Comparison of ENCODE assay signal across 28 cellular contexts in the genomic region with DNA sequence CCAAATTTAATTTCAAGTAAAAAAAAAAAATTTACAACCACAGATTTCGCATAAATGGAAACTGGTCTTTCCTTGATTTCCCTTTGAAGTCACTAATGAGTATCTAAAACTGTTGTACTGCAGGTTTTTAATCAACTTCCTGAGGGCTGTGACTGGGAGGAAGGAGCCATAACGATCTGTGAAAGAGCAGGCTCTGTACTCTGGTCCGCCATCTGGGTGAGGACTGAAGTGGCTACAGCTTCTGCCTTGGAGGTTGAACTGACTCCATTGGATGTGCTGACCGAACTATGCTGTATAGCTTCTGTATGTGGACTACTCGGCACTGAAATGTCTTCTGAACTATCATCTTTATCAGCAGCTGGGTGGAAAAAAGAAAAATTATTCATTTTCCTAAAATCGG.
"Had no signal": no experiment of that assay in that cellular context is flagged by ENCODE, and none has a peak within 500 bp of the region (broad histone marks: within the 10 kb centered on the region; RNA-seq: fewer than 3 reads in every experiment).

No MANE protein-coding gene starts in this region.

- H3K27me3 ChIP-seq: SJCRH30 had no signal

- H3K4me3 ChIP-seq: K562, SJCRH30, SK-N-MC had no signal

- H3K9me3 ChIP-seq: SJCRH30 had no signal

- H3K4me3 Mint-ChIP-seq: activated CD4-positive, alpha-beta T cell treated with anti-CD3 and anti-CD28 coated beads, Interleukin-2, amount 10 ng/mL, durations not matched to agents 24 days and 14 days; activated CD8-positive, alpha-beta T cell treated with anti-CD3 and anti-CD28 coated beads for 36 hours; activated naive CD4-positive, alpha-beta T cell treated with anti-CD3 and anti-CD28 coated beads for 36 hours; activated naive CD8-positive, alpha-beta T cell; activated naive CD8-positive, alpha-beta T cell treated with anti-CD3 and anti-CD28 coated beads, Interleukin-2, amount 50 U/mL, for 24 hours; activated T-cell treated with anti-CD3 and anti-CD28 coated beads, Interleukin-2, amount 50 U/mL, for 72 hours; activated T-helper 17 cell treated with anti-CD3 and anti-CD28 coated beads, Interleukin-2, amount 50 U/mL, for 72 hours; brain had no signal

- H3K9me3 Mint-ChIP-seq: activated CD4-positive, alpha-beta T cell treated with anti-CD3 and anti-CD28 coated beads, Interleukin-2, amount 10 ng/mL, durations not matched to agents 24 days and 14 days; activated CD8-positive, alpha-beta T cell treated with anti-CD3 and anti-CD28 coated beads for 36 hours; activated naive CD4-positive, alpha-beta T cell treated with anti-CD3 and anti-CD28 coated beads for 36 hours; activated naive CD8-positive, alpha-beta T cell treated with anti-CD3 and anti-CD28 coated beads, Interleukin-2, amount 50 U/mL, for 24 hours; activated T-cell treated with anti-CD3 and anti-CD28 coated beads, Interleukin-2, amount 50 U/mL, for 72 hours; activated T-helper 17 cell treated with anti-CD3 and anti-CD28 coated beads, Interleukin-2, amount 50 U/mL, for 72 hours had no signal

- DNase-seq: activated CD4-positive, alpha-beta T cell treated with anti-CD3 and anti-CD28 coated beads, Interleukin-2, amount 10 ng/mL, durations not matched to agents 24 days and 14 days; activated CD4-positive, alpha-beta T cell treated with anti-CD3 and anti-CD28 coated beads, Interleukin-2, amount 50 U/mL, for 4 hours; activated CD8-positive, alpha-beta T cell treated with anti-CD3 and anti-CD28 coated beads for 36 hours; activated gamma-delta T cell treated with Interleukin-2 at 50 U/mL for 16 hours; activated naive CD4-positive, alpha-beta T cell treated with anti-CD3 and anti-CD28 coated beads for 36 hours; activated naive CD8-positive, alpha-beta T cell treated with anti-CD3 and anti-CD28 coated beads, Interleukin-2, amount 50 U/mL, for 24 hours; activated T-cell treated with anti-CD3 and anti-CD28 coated beads, Interleukin-2, amount 50 U/mL, for 1 hour; activated T-cell treated with anti-CD3 and anti-CD28 coated beads, Interleukin-2, amount 50 U/mL, for 72 hours; anterior cingulate cortex; caudate nucleus; cerebellar nuclear complex; NCI-H1105; NCI-H1417 treated with DMSO at 0.1 percent for 48 hours; NCI-H187 treated with DMSO at 0.1 percent for 48 hours; NCI-H2081 treated with DMSO at 0.1 percent for 48 hours; NCI-H2171; NCI-H510A; NCI-H774; SHP77; SJCRH30; T1000; WERI-Rb-1 had no signal

- H3K27me3 Mint-ChIP-seq: activated CD4-positive, alpha-beta T cell treated with anti-CD3 and anti-CD28 coated beads, Interleukin-2, amount 10 ng/mL, durations not matched to agents 24 days and 14 days; activated CD8-positive, alpha-beta T cell treated with anti-CD3 and anti-CD28 coated beads for 36 hours; activated naive CD8-positive, alpha-beta T cell; activated naive CD8-positive, alpha-beta T cell treated with anti-CD3 and anti-CD28 coated beads, Interleukin-2, amount 50 U/mL, for 24 hours; activated T-helper 17 cell treated with anti-CD3 and anti-CD28 coated beads, Interleukin-2, amount 50 U/mL, for 72 hours; brain had no signal

- H3K27ac Mint-ChIP-seq: activated CD4-positive, alpha-beta T cell treated with anti-CD3 and anti-CD28 coated beads, Interleukin-2, amount 10 ng/mL, durations not matched to agents 24 days and 14 days; activated CD8-positive, alpha-beta T cell treated with anti-CD3 and anti-CD28 coated beads for 36 hours; activated naive CD4-positive, alpha-beta T cell treated with anti-CD3 and anti-CD28 coated beads for 36 hours; activated naive CD8-positive, alpha-beta T cell; activated naive CD8-positive, alpha-beta T cell treated with anti-CD3 and anti-CD28 coated beads, Interleukin-2, amount 50 U/mL, for 24 hours; activated T-cell treated with anti-CD3 and anti-CD28 coated beads, Interleukin-2, amount 50 U/mL, for 72 hours; activated T-helper 17 cell treated with anti-CD3 and anti-CD28 coated beads, Interleukin-2, amount 50 U/mL, for 72 hours had no signal

- ATAC-seq: activated CD8-positive, alpha-beta T cell treated with anti-CD3 and anti-CD28 coated beads for 36 hours; activated naive CD8-positive, alpha-beta T cell treated with anti-CD3 and anti-CD28 coated beads, Interleukin-2, amount 50 U/mL, for 24 hours; activated T-cell treated with anti-CD3 and anti-CD28 coated beads, Interleukin-2, amount 50 U/mL, for 72 hours; activated T-helper 17 cell treated with anti-CD3 and anti-CD28 coated beads, Interleukin-2, amount 50 U/mL, for 72 hours; K562; Panc1 had no signal

- H3K4me1 Mint-ChIP-seq: activated CD4-positive, alpha-beta T cell treated with anti-CD3 and anti-CD28 coated beads, Interleukin-2, amount 10 ng/mL, durations not matched to agents 24 days and 14 days; activated naive CD8-positive, alpha-beta T cell treated with anti-CD3 and anti-CD28 coated beads, Interleukin-2, amount 50 U/mL, for 24 hours; activated T-helper 17 cell treated with anti-CD3 and anti-CD28 coated beads, Interleukin-2, amount 50 U/mL, for 72 hours had no signal

- H3K4me1 ChIP-seq: SJCRH30 had no signal
